8 cellular contexts compared by ENCODE assay signal in the genomic region with DNA sequence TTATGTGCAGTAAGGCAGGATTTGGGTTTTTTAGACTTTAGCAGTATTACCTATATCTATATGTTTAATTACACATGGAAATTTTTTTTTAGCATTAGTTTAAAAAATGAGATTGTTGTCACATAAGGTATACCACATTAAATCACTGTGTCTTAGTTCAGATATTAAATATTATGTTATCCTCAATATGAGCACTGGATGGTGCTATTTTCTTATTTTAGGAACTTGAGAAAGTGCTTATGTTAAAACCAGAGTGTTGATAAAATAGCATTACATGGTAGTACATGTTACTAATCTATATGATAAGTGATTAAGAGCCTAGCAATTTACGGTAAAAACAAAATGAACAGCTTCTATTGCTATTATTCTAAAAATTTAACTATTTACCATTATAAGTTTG. TPM values are rescaled to one million over a fixed set of nuclear protein-coding genes. Genes with fewer than 3 reads are reported as not detected.
A peak's percentile ranks its signal among the peaks of the same experiment; 100 is the strongest.
DNase-seq lines count a peak whose midpoint lies in the region; ATAC-seq and TF ChIP-seq lines count a peak whose summit lies in the region.

No MANE protein-coding gene starts in this region.

- no peak for ATAC-seq in RWPE2 (ENCODE audit: low read depth)
- no peak for ATAC-seq in HG03571 (IDR thresholded peaks at IDR 0.05; ENCODE audit: unreplicated experiment)
- ATAC-seq in HG03095 (IDR thresholded peaks at IDR 0.05; ENCODE audit: unreplicated experiment), result no peak

- H3K4me3 ChIP-seq in RWPE2 (ENCODE audit: severe bottlenecking), result no peak overlapping the region

- peak; percentile 36 for TF ChIP-seq CTCF in RWPE2 (IDR thresholded peaks at IDR 0.05; ENCODE audit: poor library complexity, severe bottlenecking)

- peaks cover 51% of the 10 kb centered on the region for H3K36me3 ChIP-seq in RWPE2 (ENCODE audit: low read depth)

- no peaks in the 10 kb centered on the region for H3K9me3 ChIP-seq in RWPE2 (ENCODE audit: severe bottlenecking)

- peak; percentile 9 for DNase-seq in 8988T
- peak; percentile 57 for DNase-seq in H4 (ENCODE audit: low spot score)
- DNase-seq in RWPE2 (ENCODE audit: low spot score), result no peak
- peak; percentile 36 for DNase-seq in germinal center (ENCODE audit: low spot score)
- no peak for DNase-seq in stimulated activated CD8-positive, alpha-beta memory T cell treated with anti-CD3 and anti-CD28 coated beads, Interleukin-4, amount 100 ng/mL, for 48 hours
- no peak for DNase-seq in stimulated activated CD4-positive, alpha-beta T cell treated with anti-CD3 and anti-CD28 coated beads, Interleukin-12 subunit alpha, Interleukin-12 subunit beta, amount 100 ng/mL, for 4 hours

- no peaks in the 10 kb centered on the region for H3K4me1 ChIP-seq in RWPE2 (ENCODE audit: insufficient read depth, poor library complexity, severe bottlenecking)

- no peak overlapping the region for H3K27ac ChIP-seq in RWPE2 (ENCODE audit: poor library complexity, severe bottlenecking)

- H3K27me3 ChIP-seq in RWPE2 (ENCODE audit: insufficient read depth, poor library complexity, severe bottlenecking), result no peaks in the 10 kb centered on the region

RNA-seq across cellular contexts. Expression of gene MIOS, which starts 28.8 kb away (rescaled TPM):
- 46.1 and 52.8 TPM in 2 replicates for total RNA-seq in H4 (2014; rRNA removed; shearing (Covaris generic))

RNA-seq across cellular contexts. Expression of gene UMAD1, which starts 45.1 kb away (rescaled TPM):
- total RNA-seq in H4 (2014; rRNA removed; shearing (Covaris generic)), result 46.4 and 65.9 TPM in 2 replicates

RNA-seq across cellular contexts. Expression of gene COL28A1, which starts 59.8 kb away (rescaled TPM):
- not detected in 2 replicates for total RNA-seq in H4 (2014; rRNA removed; shearing (Covaris generic))

Comparison
In these comparisons a context has a peak if more than half of its experiments do, and no peak if none do; other contexts are left out.
1. DNase-seq: peak in 8988T (single experiment), H4 (single experiment) and germinal center (single experiment); none in RWPE2 (single experiment), stimulated activated CD8-positive, alpha-beta memory T cell treated with anti-CD3 and anti-CD28 coated beads, Interleukin-4, amount 100 ng/mL, for 48 hours (single experiment) and stimulated activated CD4-positive, alpha-beta T cell treated with anti-CD3 and anti-CD28 coated beads, Interleukin-12 subunit alpha, Interleukin-12 subunit beta, amount 100 ng/mL, for 4 hours (single experiment).